In genomic region chr16:57229079-57229478, GRCh38 we compare ENCODE assay signal across 36 cellular contexts. TPM values are rescaled to one million over a fixed set of nuclear protein-coding genes. Genes with fewer than 3 reads are reported as not detected.
DNase-seq lines count a peak whose midpoint lies in the region; ATAC-seq and TF ChIP-seq lines count a peak whose summit lies in the region.
"Had no signal": no experiment of that assay in that cellular context is flagged by ENCODE, and none has a peak within 500 bp of the region (broad histone marks: within the 10 kb centered on the region; RNA-seq: fewer than 3 reads in every experiment).

No MANE protein-coding gene starts in this region.

- no peaks in the 10 kb centered on the region for H3K9me2 ChIP-seq in SK-N-SH

- H3K9me3 ChIP-seq in SK-N-SH (no peaks in the 10 kb centered on the region), T-helper 17 cell (ENCODE audit: control insufficient read depth, low read length, poor library complexity, severe bottlenecking) (no peaks in the 10 kb centered on the region), smooth muscle cell (replicated peaks; ENCODE audit: low read depth) (no peaks in the 10 kb centered on the region)
- H3K9me3 ChIP-seq: A549; BE2C; BLaER1; BLaER1 treated with 17β-estradiol and CSF1 and Interleukin-3, amounts not matched to agents 10 nM and 100 nM; Caco-2 had no signal

- TF ChIP-seq CTCF in SK-N-SH (IDR thresholded peaks at IDR 0.05) (no peak), smooth muscle cell (IDR thresholded peaks at IDR 0.05; ENCODE audit: borderline replicate concordance, insufficient read depth, poor library complexity, severe bottlenecking) (no peak)

- TF ChIP-seq RAD21 in SK-N-SH (IDR thresholded peaks at IDR 0.05; ENCODE audit: low read length): no peak

- peak overlapping the region; percentile 32 for H3K27ac Mint-ChIP-seq in T-helper 17 cell
- H3K27ac Mint-ChIP-seq: B cell; CD4-positive, alpha-beta memory T cell; CD4-positive, alpha-beta T cell; CD4-positive, CD25-positive, alpha-beta regulatory T cell; CD8-positive, alpha-beta T cell had no signal

- H3K27ac ChIP-seq in SK-N-SH (ENCODE audit: low read depth in 2 of 2, low read length in 1 of 2): peak overlapping the region in 1 of 2 experiments; percentile 43; a peak in 2 of 4 replicates
- H3K27ac ChIP-seq in smooth muscle cell (ENCODE audit: low read depth): peak overlapping the region; percentile 40
- H3K27ac ChIP-seq: 22Rv1; A549; BLaER1; BLaER1 treated with 17β-estradiol and CSF1 and Interleukin-3, amounts not matched to agents 10 nM and 100 nM; C4-2B had no signal

- peaks cover 8 to 21% of the 10 kb centered on the region in 2 experiments; a peak in 3 of 4 replicates for H3K4me1 ChIP-seq in SK-N-SH (ENCODE audit: control insufficient read depth in 1 of 2, insufficient read depth in 2 of 2, low read depth in 1 of 2, low read length in 1 of 2)
- no peaks in the 10 kb centered on the region for H3K4me1 ChIP-seq in smooth muscle cell (ENCODE audit: low read depth)
- H3K4me1 ChIP-seq: A549; BLaER1; BLaER1 treated with 17β-estradiol and CSF1 and Interleukin-3, amounts not matched to agents 10 nM and 100 nM; Caco-2 had no signal

- no peak for DNase-seq in SK-N-SH
- peak; percentile 45 for DNase-seq in SK-N-DZ (ENCODE audit: low spot score)
- no peak for DNase-seq in T-helper 17 cell
- DNase-seq in smooth muscle cell (lab: John Stamatoyannopoulos, UW; ENCODE audit: unreplicated experiment): no peak
- no peak for DNase-seq in NK-92 treated with Interleukin-12 subunit alpha and Interleukin-12 subunit beta, amount 100 ng/mL, for 24 hours (lab: John Stamatoyannopoulos, UW)
- no peak for DNase-seq in amygdala (lab: John Stamatoyannopoulos, UW)
- DNase-seq: 8988T; ACHN; AML-193; BE2C; C1 segment of cervical spinal cord; Caco-2; Calu3; CD4-positive, alpha-beta memory T cell; CD4-positive, alpha-beta T cell; CD4-positive, CD25-positive, alpha-beta regulatory T cell; CD8-positive, alpha-beta memory T cell; CD8-positive, alpha-beta T cell; COR-L47; DMS 273 treated with DMSO at 0.1 percent for 48 hours; DMS153; DMS53; DMS79; DMS79 treated with DMSO at 0.1 percent for 48 hours; DND-41; EL had no signal

- H3K36me3 ChIP-seq in SK-N-SH (replicated peaks in 1 of 2; ENCODE audit: control insufficient read depth in 1 of 2, insufficient read depth in 2 of 2, low read length in 1 of 2): peaks cover 55 to 74% of the 10 kb centered on the region in 2 experiments
- peaks cover 10% of the 10 kb centered on the region for H3K36me3 ChIP-seq in smooth muscle cell (ENCODE audit: low read depth)

- H3K27me3 ChIP-seq in SK-N-SH (ENCODE audit: insufficient read depth) (no peaks in the 10 kb centered on the region), smooth muscle cell (ENCODE audit: low read depth) (no peaks in the 10 kb centered on the region)
- H3K27me3 ChIP-seq: BE2C; BLaER1; BLaER1 treated with 17β-estradiol and CSF1 and Interleukin-3, amounts not matched to agents 10 nM and 100 nM had no signal

- peaks cover 5% of the 10 kb centered on the region for H3K4me1 Mint-ChIP-seq in T-helper 17 cell
- H3K4me1 Mint-ChIP-seq: CD14-positive monocyte; CD4-positive, alpha-beta memory T cell; CD8-positive, alpha-beta memory T cell had no signal

- POLR2A ChIA-PET in SK-N-SH (lab: Yijun Ruan, JAX): no interaction called here

- WGBS in SK-N-SH (ENCODE audit: low lambda C conversion rate): 91% methylated on average over 1 of the region's 1 CpG
- WGBS in smooth muscle cell (ENCODE audit: low lambda C conversion rate): 10% methylated on average over 1 of the region's 1 CpG

- CTCF ChIA-PET in SK-N-SH (lab: Yijun Ruan, JAX): interaction anchor here (1.4 kb wide), 1 partner anchor 188 kb away, joined by 3 read pairs; no protein-coding TSS in a partner anchor

- H3F3A ChIP-seq in SK-N-SH (replicated peaks; ENCODE audit: insufficient read depth): peaks cover 16% of the 10 kb centered on the region
- peaks cover 35% of the 10 kb centered on the region for H3F3A ChIP-seq in smooth muscle cell (ENCODE audit: low read depth)

- H2AFZ ChIP-seq in SK-N-SH (ENCODE audit: low read depth): no peak overlapping the region
- H2AFZ ChIP-seq in smooth muscle cell (ENCODE audit: low read depth): no peak overlapping the region

- H3K4me2 ChIP-seq in SK-N-SH (no peak overlapping the region), smooth muscle cell (no peak overlapping the region)
- H3K4me2 ChIP-seq: A549; BLaER1; BLaER1 treated with 17β-estradiol and CSF1 and Interleukin-3, amounts not matched to agents 10 nM and 100 nM had no signal

- H3K4me3 Mint-ChIP-seq in T-helper 17 cell: no peak overlapping the region
- H3K4me3 Mint-ChIP-seq: B cell; CD14-positive monocyte; CD4-positive, alpha-beta memory T cell; CD4-positive, alpha-beta T cell; CD4-positive, CD25-positive, alpha-beta regulatory T cell; CD8-positive, alpha-beta memory T cell; CD8-positive, alpha-beta T cell had no signal

- no peaks in the 10 kb centered on the region for H3K27me3 Mint-ChIP-seq in T-helper 17 cell
- H3K27me3 Mint-ChIP-seq: B cell; CD4-positive, alpha-beta memory T cell; CD4-positive, alpha-beta T cell; CD4-positive, CD25-positive, alpha-beta regulatory T cell; CD8-positive, alpha-beta memory T cell had no signal

- TF ChIP-seq EP300 in SK-N-SH (IDR thresholded peaks at IDR 0.05; ENCODE audit: borderline replicate concordance in 1 of 2, low read depth in 1 of 2, low read length in 1 of 2): peak in 1 of 2 experiments; percentile 64; a peak in 2 of 4 replicates

- peaks cover 9% of the 10 kb centered on the region for H3K36me3 Mint-ChIP-seq in T-helper 17 cell (ENCODE audit: low read depth)

- no peaks in the 10 kb centered on the region for H3K79me2 ChIP-seq in SK-N-SH (ENCODE audit: insufficient read depth)
- H3K79me2 ChIP-seq in smooth muscle cell (ENCODE audit: low read depth): no peaks in the 10 kb centered on the region

- H4K20me1 ChIP-seq in SK-N-SH (ENCODE audit: insufficient read depth) (no peaks in the 10 kb centered on the region), smooth muscle cell (ENCODE audit: low read depth) (no peaks in the 10 kb centered on the region)
- H4K20me1 ChIP-seq: BLaER1; BLaER1 treated with 17β-estradiol and CSF1 and Interleukin-3, amounts not matched to agents 10 nM and 100 nM had no signal

- H3K4me3 ChIP-seq in SK-N-SH (ENCODE audit: low read depth in 2 of 2, low read length in 1 of 2) (no peak overlapping the region), smooth muscle cell (no peak overlapping the region)
- H3K4me3 ChIP-seq: A549; BLaER1; BLaER1 treated with 17β-estradiol and CSF1 and Interleukin-3, amounts not matched to agents 10 nM and 100 nM had no signal

- ATAC-seq in SK-N-SH treated with all-trans-retinoic acid at 6 μM for 48 hours (no peak), T-helper 17 cell (no peak), GM19463 (IDR thresholded peaks at IDR 0.05; ENCODE audit: unreplicated experiment) (no peak)
- ATAC-seq: A549; CD8-positive, alpha-beta T cell had no signal

- H3K9ac ChIP-seq in SK-N-SH (no peak overlapping the region), smooth muscle cell (ENCODE audit: low read depth) (no peak overlapping the region)
- H3K9ac ChIP-seq: BLaER1; BLaER1 treated with 17β-estradiol and CSF1 and Interleukin-3, amounts not matched to agents 10 nM and 100 nM had no signal

TF ChIP-seq in SK-N-SH, 30 proteins besides CTCF, POLR2A, EP300 and RAD21:
- peak; percentile 52; the same call in 1 of the 2 replicates for TF ChIP-seq GATA2 (CRISPR knock-in tag; IDR thresholded peaks at IDR 0.05)
- TF ChIP-seq JUND (IDR thresholded peaks at IDR 0.05): no peak

RNA-seq across cellular contexts. Expression of gene ARL2BP, which starts 16.0 kb away (rescaled TPM):
- polyA plus RNA-seq in SK-N-SH (2012; rRNA removed) (61.8 and 70.3 TPM in 2 replicates), smooth muscle cell (68.9 and 88.0 TPM in 2 replicates)
- 75.9 and 83.6 TPM in 2 replicates for polyA plus RNA-seq in SK-N-SH (2012; cell fraction: cytosol; rRNA removed)
- 20.8 and 24.7 TPM in 2 replicates for polyA plus RNA-seq in SK-N-SH (2012; cell fraction: nucleus; rRNA removed)
- 94.3 and 103 TPM in 2 replicates for polyA plus RNA-seq in SK-N-DZ (2014; cell fraction: cytosol; rRNA removed)
- 43.5 and 43.9 TPM in 2 replicates for polyA plus RNA-seq in SK-N-DZ (2014; cell fraction: nucleus; rRNA removed)
- total RNA-seq in T-helper 17 cell (10 to 100 TPM; 37.0 to 39.6 TPM), smooth muscle cell (78.1 and 85.6 TPM in 2 replicates)

RNA-seq across cellular contexts. Expression of gene RSPRY1, which starts 43.0 kb away (rescaled TPM):
- 16.6 and 21.7 TPM in 2 replicates for polyA plus RNA-seq in SK-N-SH (2012; rRNA removed)
- 18.7 and 21.4 TPM in 2 replicates for polyA plus RNA-seq in SK-N-SH (2012; cell fraction: cytosol; rRNA removed)
- 16.3 and 28.5 TPM in 2 replicates for polyA plus RNA-seq in SK-N-SH (2012; cell fraction: nucleus; rRNA removed)
- polyA plus RNA-seq in SK-N-DZ (2014; cell fraction: cytosol; rRNA removed): 50.0 and 52.9 TPM in 2 replicates
- 45.0 and 47.6 TPM in 2 replicates for polyA plus RNA-seq in SK-N-DZ (2014; cell fraction: nucleus; rRNA removed)
- total RNA-seq in T-helper 17 cell: 10 to 100 TPM; 19.1 to 23.8 TPM
- total RNA-seq in smooth muscle cell: 57.1 and 58.0 TPM in 2 replicates
- 42.0 and 43.5 TPM in 2 replicates for polyA plus RNA-seq in smooth muscle cell

RNA-seq across cellular contexts. Expression of gene PSME3IP1, which starts 43.2 kb away (rescaled TPM):
- polyA plus RNA-seq in SK-N-SH (2012; rRNA removed): 80.9 and 92.0 TPM in 2 replicates
- 56.1 and 64.2 TPM in 2 replicates for polyA plus RNA-seq in SK-N-SH (2012; cell fraction: cytosol; rRNA removed)
- 162 and 164 TPM in 2 replicates for polyA plus RNA-seq in SK-N-SH (2012; cell fraction: nucleus; rRNA removed)
- 164 and 204 TPM in 2 replicates for polyA plus RNA-seq in SK-N-DZ (2014; cell fraction: cytosol; rRNA removed)
- 193 and 200 TPM in 2 replicates for polyA plus RNA-seq in SK-N-DZ (2014; cell fraction: nucleus; rRNA removed)
- total RNA-seq in T-helper 17 cell: 100 to 1,000 TPM; 109 to 118 TPM
- total RNA-seq in smooth muscle cell: 68.7 and 104 TPM in 2 replicates
- polyA plus RNA-seq in smooth muscle cell: 58.1 and 82.1 TPM in 2 replicates

RNA-seq across cellular contexts. Expression of gene PLLP, which starts 55.4 kb away (rescaled TPM):
- polyA plus RNA-seq in SK-N-SH (2012; rRNA removed) (0.86 and 1.3 TPM in 2 replicates), smooth muscle cell (0.33 and 0.59 TPM in 2 replicates)
- 0.75 and 0.81 TPM in 2 replicates for polyA plus RNA-seq in SK-N-SH (2012; cell fraction: cytosol; rRNA removed)
- 0.31 and 0.58 TPM in 2 replicates for polyA plus RNA-seq in SK-N-SH (2012; cell fraction: nucleus; rRNA removed)
- polyA plus RNA-seq in SK-N-DZ (2014; cell fraction: cytosol; rRNA removed): 1.3 and 3.9 TPM in 2 replicates
- polyA plus RNA-seq in SK-N-DZ (2014; cell fraction: nucleus; rRNA removed): 1.8 and 2.1 TPM in 2 replicates
- total RNA-seq in T-helper 17 cell (under 1 TPM; 0.16 to 0.75 TPM), smooth muscle cell (0.81 TPM in 1 of 2 replicates, not detected in the other)
- total RNA-seq: A172; B cell; CD4-positive, CD25-positive, alpha-beta regulatory T cell had no signal
